Comparison of ENCODE assay signal across 8 cellular contexts in the genomic region with DNA sequence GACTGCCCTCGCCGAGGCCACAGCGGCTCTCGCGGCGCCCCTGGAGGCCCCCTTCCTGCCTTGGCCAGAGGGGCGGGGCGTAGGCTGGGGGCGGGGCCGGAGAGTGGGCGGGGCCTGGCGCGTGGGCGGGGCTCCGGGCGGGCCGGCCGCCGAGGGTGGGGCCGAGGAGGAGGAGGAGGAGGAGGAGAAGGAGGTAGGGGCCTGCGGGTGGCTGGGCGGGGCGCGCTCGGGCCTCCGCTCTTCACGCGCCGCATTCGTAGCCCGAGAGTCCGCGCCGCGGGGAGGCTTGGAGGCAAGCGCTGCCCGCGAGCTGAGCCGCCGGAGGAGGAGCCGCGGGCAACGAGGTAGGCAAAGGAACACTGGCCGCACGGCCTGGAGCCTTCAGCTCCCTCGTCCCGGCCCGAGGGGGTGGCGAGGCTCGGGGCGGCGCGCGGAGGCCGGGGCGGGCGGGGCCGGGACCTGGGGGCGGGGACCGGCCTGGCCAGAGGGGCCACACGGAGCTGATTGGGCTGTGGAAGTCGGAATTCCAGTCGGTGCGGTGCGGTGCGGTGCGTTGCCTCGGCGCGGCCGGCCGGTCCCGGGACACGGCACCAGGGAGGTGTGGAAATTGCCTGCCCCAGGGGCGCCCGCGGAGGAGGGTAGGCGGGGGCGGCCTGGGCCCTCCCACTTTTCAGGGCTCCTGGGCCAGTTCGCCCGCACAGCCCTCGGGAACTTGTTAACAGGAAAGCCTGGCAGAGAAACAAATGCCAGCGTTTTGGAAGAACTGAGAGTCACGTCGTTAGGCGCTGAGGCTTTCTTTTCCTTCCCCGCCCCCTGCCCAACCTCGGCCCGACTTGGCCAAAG. TPM values are rescaled to one million over a fixed set of nuclear protein-coding genes. Genes with fewer than 3 reads are reported as not detected.
DNase-seq lines count a peak whose midpoint lies in the region; ATAC-seq and TF ChIP-seq lines count a peak whose summit lies in the region.

A gene with protein sequence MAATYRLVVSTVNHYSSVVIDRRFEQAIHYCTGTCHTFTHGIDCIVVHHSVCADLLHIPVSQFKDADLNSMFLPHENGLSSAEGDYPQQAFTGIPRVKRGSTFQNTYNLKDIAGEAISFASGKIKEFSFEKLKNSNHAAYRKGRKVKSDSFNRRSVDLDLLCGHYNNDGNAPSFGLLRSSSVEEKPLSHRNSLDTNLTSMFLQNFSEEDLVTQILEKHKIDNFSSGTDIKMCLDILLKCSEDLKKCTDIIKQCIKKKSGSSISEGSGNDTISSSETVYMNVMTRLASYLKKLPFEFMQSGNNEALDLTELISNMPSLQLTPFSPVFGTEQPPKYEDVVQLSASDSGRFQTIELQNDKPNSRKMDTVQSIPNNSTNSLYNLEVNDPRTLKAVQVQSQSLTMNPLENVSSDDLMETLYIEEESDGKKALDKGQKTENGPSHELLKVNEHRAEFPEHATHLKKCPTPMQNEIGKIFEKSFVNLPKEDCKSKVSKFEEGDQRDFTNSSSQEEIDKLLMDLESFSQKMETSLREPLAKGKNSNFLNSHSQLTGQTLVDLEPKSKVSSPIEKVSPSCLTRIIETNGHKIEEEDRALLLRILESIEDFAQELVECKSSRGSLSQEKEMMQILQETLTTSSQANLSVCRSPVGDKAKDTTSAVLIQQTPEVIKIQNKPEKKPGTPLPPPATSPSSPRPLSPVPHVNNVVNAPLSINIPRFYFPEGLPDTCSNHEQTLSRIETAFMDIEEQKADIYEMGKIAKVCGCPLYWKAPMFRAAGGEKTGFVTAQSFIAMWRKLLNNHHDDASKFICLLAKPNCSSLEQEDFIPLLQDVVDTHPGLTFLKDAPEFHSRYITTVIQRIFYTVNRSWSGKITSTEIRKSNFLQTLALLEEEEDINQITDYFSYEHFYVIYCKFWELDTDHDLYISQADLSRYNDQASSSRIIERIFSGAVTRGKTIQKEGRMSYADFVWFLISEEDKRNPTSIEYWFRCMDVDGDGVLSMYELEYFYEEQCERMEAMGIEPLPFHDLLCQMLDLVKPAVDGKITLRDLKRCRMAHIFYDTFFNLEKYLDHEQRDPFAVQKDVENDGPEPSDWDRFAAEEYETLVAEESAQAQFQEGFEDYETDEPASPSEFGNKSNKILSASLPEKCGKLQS (N-terminal part only) (plus strand): TSS at position 223 of the 843 bp plus-strand sequence. CDS start 35,771 bp downstream, outside the sequence.

- H4K8ac ChIP-seq in mesendoderm (ENCODE audit: low read depth, low read length), result no peak within 1 kb of the TSS

- peak within 1 kb of the TSS; percentile 76 for H3K4me3 Mint-ChIP-seq in endodermal cell

- TF ChIP-seq CTCF in AG09319 (IDR thresholded peaks at IDR 0.05; ENCODE audit: low read depth, low read length) (no peak), endodermal cell (conservative IDR thresholded peaks at IDR 0.05) (no peak)

- H2BK120ac ChIP-seq in mesendoderm (ENCODE audit: low read depth, low read length), result no peak within 1 kb of the TSS

- H3K4me2 ChIP-seq in mesendoderm (ENCODE audit: low read length), result peak within 1 kb of the TSS; percentile 20

- no peaks in the 10 kb centered on the region for H3K36me3 ChIP-seq in endodermal cell (ENCODE audit: control insufficient read depth, insufficient read depth, low read length)
- no peaks in the 10 kb centered on the region for H3K36me3 ChIP-seq in mesendoderm (ENCODE audit: control insufficient read depth, insufficient read depth, low read length)

- H3K27me3 Mint-ChIP-seq in endodermal cell (ENCODE audit: insufficient read depth), result no peaks in the 10 kb centered on the region

- peaks cover 11% of the 10 kb centered on the region for H3K36me3 Mint-ChIP-seq in endodermal cell (ENCODE audit: low read depth)

- peak within 1 kb of the TSS; percentile 96 for H3K4me3 ChIP-seq in endodermal cell (ENCODE audit: low read length)
- peak within 1 kb of the TSS; percentile 78 for H3K4me3 ChIP-seq in mesendoderm (ENCODE audit: low read length)

- peaks cover under 1% of the 10 kb centered on the region for H3K79me2 ChIP-seq in mesendoderm (ENCODE audit: control insufficient read depth, insufficient read depth, low read length)

- H3K9ac ChIP-seq in endodermal cell (ENCODE audit: extremely low read depth, low read length, poor library complexity, severe bottlenecking) (peak within 1 kb of the TSS; percentile 79), mesendoderm (ENCODE audit: low read length) (peak within 1 kb of the TSS; percentile 80)

- DNase-seq in AG09319 (ENCODE audit: extremely low read depth, low read depth), result peak; percentile 68
- DNase-seq in NCI-H82 treated with DMSO at 0.1 percent for 48 hours (lab: John Stamatoyannopoulos, UW; ENCODE audit: unreplicated experiment), result peak; percentile 46
- peak; percentile 90 for DNase-seq in activated CD8-positive, alpha-beta memory T cell treated with anti-CD3 and anti-CD28 coated beads, Interleukin-2, amount 50 U/mL, for 48 hours
- peak; percentile 99 for DNase-seq in endodermal cell
- DNase-seq in mesendoderm, result peak; percentile 95
- peak; percentile 41 for DNase-seq in stimulated activated CD8-positive, alpha-beta memory T cell treated with anti-CD3 and anti-CD28 coated beads, Interleukin-12 subunit alpha, Interleukin-12 subunit beta, amount 100 ng/mL, for 1 hour (ENCODE audit: low read depth)

- H3K27me3 ChIP-seq in endodermal cell (ENCODE audit: control insufficient read depth, insufficient read depth, low read length, poor library complexity, severe bottlenecking), result no peaks in the 10 kb centered on the region
- H3K27me3 ChIP-seq in mesendoderm (ENCODE audit: insufficient read depth, low read length, poor library complexity), result no peaks in the 10 kb centered on the region

- H3K27ac ChIP-seq in endodermal cell (ENCODE audit: low read depth, low read length) (peak within 1 kb of the TSS; percentile 82), mesendoderm (ENCODE audit: low read depth, low read length) (peak within 1 kb of the TSS; percentile 87)

- no peak within 1 kb of the TSS for H2BK5ac ChIP-seq in mesendoderm (ENCODE audit: low read length)

- H3K18ac ChIP-seq in mesendoderm (ENCODE audit: low read length), result peak within 1 kb of the TSS; percentile 95

- H3K4ac ChIP-seq in mesendoderm (ENCODE audit: low read depth, low read length), result no peak within 1 kb of the TSS

- peaks cover 5% of the 10 kb centered on the region for H3K79me1 ChIP-seq in mesendoderm (ENCODE audit: low read length)

- peaks cover 12% of the 10 kb centered on the region for H3K9me3 Mint-ChIP-seq in endodermal cell

- H3K4me1 ChIP-seq in endodermal cell (ENCODE audit: control insufficient read depth, insufficient read depth, low read length) (peaks cover 8% of the 10 kb centered on the region), mesendoderm (ENCODE audit: control insufficient read depth, low read depth, low read length) (peaks cover 5% of the 10 kb centered on the region)

- no peak within 1 kb of the TSS for H3K23ac ChIP-seq in mesendoderm (ENCODE audit: low read length)

- peaks cover 2% of the 10 kb centered on the region for H3K9me3 ChIP-seq in endodermal cell (ENCODE audit: control insufficient read depth, low read length)

- H3K27ac Mint-ChIP-seq in endodermal cell, result peak within 1 kb of the TSS; percentile 82

- H2BK15ac ChIP-seq in mesendoderm (replicated peaks; ENCODE audit: low read depth), result no peak within 1 kb of the TSS

- no peak within 1 kb of the TSS for H2AK5ac ChIP-seq in mesendoderm (ENCODE audit: low read length)

- H3K4me1 Mint-ChIP-seq in endodermal cell, result peaks cover 18% of the 10 kb centered on the region

- 0% methylated on average over 24 to 84 of the region's 89 CpGs for WGBS in endodermal cell (ENCODE audit: insufficient coverage in 1 of 2, insufficient read length in 1 of 2), 2 experiments
- no CpG with 5 or more reads among the region's 89 CpGs for WGBS in mesendoderm (ENCODE audit: extremely low coverage, insufficient coverage, low lambda C conversion rate)

- ATAC-seq in GM19328 (IDR thresholded peaks at IDR 0.05; ENCODE audit: unreplicated experiment) (peak; percentile 71), HG03457 (IDR thresholded peaks at IDR 0.05; ENCODE audit: unreplicated experiment) (peak; percentile 68)

- peak within 1 kb of the TSS; percentile 81 for H3K56ac ChIP-seq in mesendoderm (ENCODE audit: low read length)

- no peak within 1 kb of the TSS for H4K5ac ChIP-seq in mesendoderm (ENCODE audit: low read length)

RNA-seq across cellular contexts. Expression of the gene that starts here (rescaled TPM):
- total RNA-seq in endodermal cell, result 10 to 100 TPM; 12.5 to 16.5 TPM
- polyA plus RNA-seq in endodermal cell (2013, experiment 1 of 2), result 15.9 TPM
- 15.3 TPM for polyA plus RNA-seq in endodermal cell (2013, experiment 2 of 2)
- polyA plus RNA-seq in mesendoderm (2013, experiment 1 of 2), result 6.2 TPM
- 6.1 TPM for polyA plus RNA-seq in mesendoderm (2013, experiment 2 of 2)

Comparison
In these comparisons a context has a peak if more than half of its experiments do, and no peak if none do; other contexts are left out.
1. Peak in every context shown above with its lines: DNase-seq, ATAC-seq, H3K4me3 ChIP-seq and H3K27ac ChIP-seq.
2. DNase-seq: peak in every context shown above with its lines; median percentile 99 in endodermal cell; 95 in mesendoderm; 90 in activated CD8-positive, alpha-beta memory T cell treated with anti-CD3 and anti-CD28 coated beads, Interleukin-2, amount 50 U/mL, for 48 hours; 68 in AG09319; 46 in NCI-H82 treated with DMSO at 0.1 percent for 48 hours; 41 in stimulated activated CD8-positive, alpha-beta memory T cell treated with anti-CD3 and anti-CD28 coated beads, Interleukin-12 subunit alpha, Interleukin-12 subunit beta, amount 100 ng/mL, for 1 hour.